Comparison of ENCODE assay signal across 14 cellular contexts in genomic region chr4:120317713-120318112, GRCh38.
DNase-seq lines count a peak whose midpoint lies in the region; ATAC-seq and TF ChIP-seq lines count a peak whose summit lies in the region.
"Had no signal": no experiment of that assay in that cellular context is flagged by ENCODE, and none has a peak within 500 bp of the region (broad histone marks: within the 10 kb centered on the region; RNA-seq: fewer than 3 reads in every experiment).

No MANE protein-coding gene starts in this region.

- H3K4ac ChIP-seq in mesenchymal stem cell (ENCODE audit: low read depth in 1 of 2, low read length in 2 of 2) = no peak overlapping the region

- no peak overlapping the region for H2BK5ac ChIP-seq in mesenchymal stem cell (ENCODE audit: low read depth, low read length, poor library complexity, severe bottlenecking)

- H3K14ac ChIP-seq in mesenchymal stem cell (ENCODE audit: low read length in 2 of 2) = no peak overlapping the region

- no peak for DNase-seq in HEK293T (ENCODE audit: extremely low spot score)
- DNase-seq in NCI-H446 treated with DMSO at 0.1 percent for 48 hours (lab: John Stamatoyannopoulos, UW) = peak; percentile 85
- DNase-seq in mesenchymal stem cell = peak; percentile 1
- no peak for DNase-seq in OCI-M2 (lab: John Stamatoyannopoulos, UW; ENCODE audit: unreplicated experiment)
- no peak for DNase-seq in psoas muscle
- no peak for DNase-seq in activated CD4-positive, alpha-beta T cell treated with anti-CD3 and anti-CD28 coated beads, Interleukin-2, amount 50 U/mL, for 4 hours
- DNase-seq: BE2C; CD4-positive, alpha-beta T cell; NCI-H2227 treated with DMSO at 0.1 percent for 48 hours; NCI-H748 treated with DMSO at 0.1 percent for 48 hours; SW 1271 had no signal

- no peak for TF ChIP-seq EP300 in Ishikawa (IDR thresholded peaks at IDR 0.05; ENCODE audit: borderline replicate concordance)

- H2AK5ac ChIP-seq in mesenchymal stem cell (ENCODE audit: low read length, severe bottlenecking) = no peak overlapping the region

- POLR2A ChIA-PET in HEK293T (lab: Yijun Ruan, JAX) = interaction anchor here (0.7 kb wide), 1 partner anchor 190 kb away, joined by 3 read pairs; no protein-coding TSS in a partner anchor

- intact Hi-C loops in psoas muscle (cut with DNase I) = no loop called here

- no peak for ATAC-seq in psoas muscle

- no peak overlapping the region for H2BK120ac ChIP-seq in mesenchymal stem cell (ENCODE audit: low read depth, low read length)

- no peak overlapping the region for H3K9ac ChIP-seq in mesenchymal stem cell (ENCODE audit: low read length)

- H3K4me1 ChIP-seq in mesenchymal stem cell (ENCODE audit: control insufficient read depth, insufficient read depth, low read depth, low read length) (no peaks in the 10 kb centered on the region), psoas muscle (no peaks in the 10 kb centered on the region)
- H3K4me1 ChIP-seq: BE2C, SJSA1 had no signal

- no peaks in the 10 kb centered on the region for H3K27me3 ChIP-seq in mesenchymal stem cell (ENCODE audit: control insufficient read depth in 1 of 2, insufficient read depth in 1 of 2, low read length in 2 of 2)
- no peaks in the 10 kb centered on the region for H3K27me3 ChIP-seq in psoas muscle (ENCODE audit: insufficient read depth in 3 of 3, low read length in 2 of 3)
- H3K27me3 ChIP-seq: BE2C, SJSA1 had no signal

- H2AFZ ChIP-seq in mesenchymal stem cell (ENCODE audit: low read depth, low read length) = no peak overlapping the region

- no peak overlapping the region for H2BK12ac ChIP-seq in mesenchymal stem cell (ENCODE audit: low read length in 2 of 2)

- H3K27ac ChIP-seq in mesenchymal stem cell (ENCODE audit: low read length, poor library complexity, severe bottlenecking) (no peak overlapping the region), psoas muscle (no peak overlapping the region)
- H3K27ac ChIP-seq: SJSA1 had no signal

- no peak overlapping the region for H4K91ac ChIP-seq in mesenchymal stem cell (ENCODE audit: low read length)

- no peaks in the 10 kb centered on the region for H3K9me3 ChIP-seq in mesenchymal stem cell (ENCODE audit: control insufficient read depth, low read length)
- H3K9me3 ChIP-seq in psoas muscle = no peaks in the 10 kb centered on the region
- H3K9me3 ChIP-seq: BE2C, HAP-1, SJSA1 had no signal

- H3K79me1 ChIP-seq in mesenchymal stem cell (replicated peaks; ENCODE audit: low read length, poor library complexity, severe bottlenecking) = no peaks in the 10 kb centered on the region

- no peak overlapping the region for H3K18ac ChIP-seq in mesenchymal stem cell (ENCODE audit: low read depth in 1 of 2, low read length in 2 of 2)

- H4K8ac ChIP-seq in mesenchymal stem cell (ENCODE audit: low read length) = no peak overlapping the region

- no peak for TF ChIP-seq CTCF in psoas muscle (IDR thresholded peaks at IDR 0.05)

- no peak overlapping the region for H3K4me2 ChIP-seq in mesenchymal stem cell (ENCODE audit: low read length, poor library complexity, severe bottlenecking)

- H3K4me3 ChIP-seq in mesenchymal stem cell (ENCODE audit: insufficient read depth in 1 of 2, low read depth in 1 of 2, low read length in 2 of 2) (no peak overlapping the region), psoas muscle (no peak overlapping the region)
- H3K4me3 ChIP-seq: HAP-1, SJSA1 had no signal

- no peaks in the 10 kb centered on the region for H3K36me3 ChIP-seq in mesenchymal stem cell (ENCODE audit: control insufficient read depth in 1 of 2, insufficient read depth in 2 of 2, low read depth in 1 of 2, low read length in 2 of 2)
- no peaks in the 10 kb centered on the region for H3K36me3 ChIP-seq in psoas muscle (ENCODE audit: insufficient read depth in 1 of 2, low read depth in 1 of 2)
- H3K36me3 ChIP-seq: BE2C, HAP-1, SJSA1 had no signal

- H3K23ac ChIP-seq in mesenchymal stem cell (ENCODE audit: low read length in 2 of 2) = no peak overlapping the region

- TF ChIP-seq RAD21 in Ishikawa (IDR thresholded peaks at IDR 0.05; ENCODE audit: low read depth) = no peak

- WGBS in mesenchymal stem cell = no CpG with 5 or more reads among the region's 2 CpGs
- 79 to 94% (median 85%) methylated on average over 2 of the region's 2 CpGs for WGBS in psoas muscle, 3 donors

- no peak overlapping the region for H2BK15ac ChIP-seq in mesenchymal stem cell (ENCODE audit: low read depth, poor library complexity, severe bottlenecking)

- CTCF ChIA-PET in HEK293T (lab: Yijun Ruan, JAX) = no interaction called here

TF ChIP-seq in HEK293T, 16 proteins besides CTCF, POLR2A, EP300 and RAD21:
- TF ChIP-seq L3MBTL2 (conservative IDR thresholded peaks at IDR 0.05) (peak; percentile 35; the same call in 1 of the 2 replicates), BHLHE40 (IDR thresholded peaks at IDR 0.05; ENCODE audit: borderline replicate concordance) (no peak)

TF ChIP-seq in Ishikawa, 13 proteins besides CTCF, POLR2A, EP300 and RAD21:
- TF ChIP-seq CEBPB (IDR thresholded peaks at IDR 0.05) = peak; percentile 81
- no peak for TF ChIP-seq EGR1 (IDR thresholded peaks at IDR 0.05)

Comparison
In these comparisons a context has a peak if more than half of its experiments do, and no peak if none do; other contexts are left out.
1. DNase-seq: peak in NCI-H446 treated with DMSO at 0.1 percent for 48 hours (single experiment) and mesenchymal stem cell (single experiment); none in HEK293T (single experiment), OCI-M2 (single experiment), psoas muscle (0 of 2) and activated CD4-positive, alpha-beta T cell treated with anti-CD3 and anti-CD28 coated beads, Interleukin-2, amount 50 U/mL, for 4 hours (0 of 2).